In the genomic region with DNA sequence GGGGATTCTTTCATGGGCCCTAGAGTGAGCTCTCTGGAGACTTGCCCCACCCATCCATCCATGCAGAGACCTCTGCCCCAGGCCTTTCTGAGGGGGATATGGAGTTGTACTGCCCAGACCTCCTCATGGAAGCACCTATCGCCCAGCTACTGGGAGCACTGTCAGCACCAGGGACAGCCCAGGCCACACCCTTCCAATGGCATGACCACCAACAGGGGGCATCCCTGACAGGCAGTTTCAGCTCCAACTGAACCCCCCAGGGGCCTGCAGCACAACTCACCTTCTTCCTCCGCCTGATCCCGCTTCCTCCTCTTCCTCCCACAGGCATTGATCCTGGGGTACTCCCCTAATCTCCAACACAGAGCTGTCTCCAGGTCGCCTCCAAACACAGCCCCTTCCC, we compare ENCODE assay signal across 1 cellular context.
TF ChIP-seq lines count a peak whose summit lies in the region.

No MANE protein-coding gene starts in this region.

TF ChIP-seq in GM23338, 12 proteins besides CTCF, POLR2A, EP300 and RAD21:
- TF ChIP-seq, protein P1, sequence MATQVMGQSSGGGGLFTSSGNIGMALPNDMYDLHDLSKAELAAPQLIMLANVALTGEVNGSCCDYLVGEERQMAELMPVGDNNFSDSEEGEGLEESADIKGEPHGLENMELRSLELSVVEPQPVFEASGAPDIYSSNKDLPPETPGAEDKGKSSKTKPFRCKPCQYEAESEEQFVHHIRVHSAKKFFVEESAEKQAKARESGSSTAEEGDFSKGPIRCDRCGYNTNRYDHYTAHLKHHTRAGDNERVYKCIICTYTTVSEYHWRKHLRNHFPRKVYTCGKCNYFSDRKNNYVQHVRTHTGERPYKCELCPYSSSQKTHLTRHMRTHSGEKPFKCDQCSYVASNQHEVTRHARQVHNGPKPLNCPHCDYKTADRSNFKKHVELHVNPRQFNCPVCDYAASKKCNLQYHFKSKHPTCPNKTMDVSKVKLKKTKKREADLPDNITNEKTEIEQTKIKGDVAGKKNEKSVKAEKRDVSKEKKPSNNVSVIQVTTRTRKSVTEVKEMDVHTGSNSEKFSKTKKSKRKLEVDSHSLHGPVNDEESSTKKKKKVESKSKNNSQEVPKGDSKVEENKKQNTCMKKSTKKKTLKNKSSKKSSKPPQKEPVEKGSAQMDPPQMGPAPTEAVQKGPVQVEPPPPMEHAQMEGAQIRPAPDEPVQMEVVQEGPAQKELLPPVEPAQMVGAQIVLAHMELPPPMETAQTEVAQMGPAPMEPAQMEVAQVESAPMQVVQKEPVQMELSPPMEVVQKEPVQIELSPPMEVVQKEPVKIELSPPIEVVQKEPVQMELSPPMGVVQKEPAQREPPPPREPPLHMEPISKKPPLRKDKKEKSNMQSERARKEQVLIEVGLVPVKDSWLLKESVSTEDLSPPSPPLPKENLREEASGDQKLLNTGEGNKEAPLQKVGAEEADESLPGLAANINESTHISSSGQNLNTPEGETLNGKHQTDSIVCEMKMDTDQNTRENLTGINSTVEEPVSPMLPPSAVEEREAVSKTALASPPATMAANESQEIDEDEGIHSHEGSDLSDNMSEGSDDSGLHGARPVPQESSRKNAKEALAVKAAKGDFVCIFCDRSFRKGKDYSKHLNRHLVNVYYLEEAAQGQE (IDR thresholded peaks at IDR 0.05; ENCODE audit: unreplicated experiment) = peak; percentile 74
- TF ChIP-seq, protein P2, sequence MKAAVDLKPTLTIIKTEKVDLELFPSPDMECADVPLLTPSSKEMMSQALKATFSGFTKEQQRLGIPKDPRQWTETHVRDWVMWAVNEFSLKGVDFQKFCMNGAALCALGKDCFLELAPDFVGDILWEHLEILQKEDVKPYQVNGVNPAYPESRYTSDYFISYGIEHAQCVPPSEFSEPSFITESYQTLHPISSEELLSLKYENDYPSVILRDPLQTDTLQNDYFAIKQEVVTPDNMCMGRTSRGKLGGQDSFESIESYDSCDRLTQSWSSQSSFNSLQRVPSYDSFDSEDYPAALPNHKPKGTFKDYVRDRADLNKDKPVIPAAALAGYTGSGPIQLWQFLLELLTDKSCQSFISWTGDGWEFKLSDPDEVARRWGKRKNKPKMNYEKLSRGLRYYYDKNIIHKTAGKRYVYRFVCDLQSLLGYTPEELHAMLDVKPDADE (IDR thresholded peaks at IDR 0.05) = no peak
